In genomic region chr4:186840222-186840701, GRCh38 we compare ENCODE assay signal across 12 cellular contexts.
A peak's percentile ranks its signal among the peaks of the same experiment; 100 is the strongest.
DNase-seq lines count a peak whose midpoint lies in the region; ATAC-seq and TF ChIP-seq lines count a peak whose summit lies in the region.
"Had no signal": no experiment of that assay in that cellular context is flagged by ENCODE, and none has a peak within 500 bp of the region (broad histone marks: within the 10 kb centered on the region; RNA-seq: fewer than 3 reads in every experiment).

No MANE protein-coding gene starts in this region.

- no peaks in the 10 kb centered on the region for H3K27me3 ChIP-seq in RWPE2 (ENCODE audit: insufficient read depth, poor library complexity, severe bottlenecking)
- no peaks in the 10 kb centered on the region for H3K27me3 ChIP-seq in gastroesophageal sphincter
- H3K27me3 ChIP-seq in gastrocnemius medialis = no peaks in the 10 kb centered on the region
- H3K27me3 ChIP-seq in H7 (ENCODE audit: control insufficient read depth, insufficient read depth, low read length) = no peaks in the 10 kb centered on the region
- H3K27me3 ChIP-seq: cardiac muscle cell had no signal

- 50 to 54% methylated on average over 3 to 5 of the region's 7 CpGs for WGBS in gastroesophageal sphincter (ENCODE audit: low coverage in 1 of 2), 2 donors

- peaks cover 6% of the 10 kb centered on the region for H3K9me3 ChIP-seq in RWPE2 (ENCODE audit: severe bottlenecking)
- no peaks in the 10 kb centered on the region for H3K9me3 ChIP-seq in gastroesophageal sphincter
- no peaks in the 10 kb centered on the region for H3K9me3 ChIP-seq in gastrocnemius medialis

- no peak overlapping the region for H3K27ac Mint-ChIP-seq in effector memory CD8-positive, alpha-beta T cell
- H3K27ac Mint-ChIP-seq: naive thymus-derived CD8-positive, alpha-beta T cell had no signal

- H3K4me1 ChIP-seq in RWPE2 (ENCODE audit: insufficient read depth, poor library complexity, severe bottlenecking) (peaks cover 28% of the 10 kb centered on the region), gastroesophageal sphincter (peaks cover 7 to 34% (median 8%) of the 10 kb centered on the region in 3 donors), gastrocnemius medialis (peaks cover 0 to 3% of the 10 kb centered on the region in 2 donors)

- TF ChIP-seq CTCF in RWPE2 (IDR thresholded peaks at IDR 0.05; ENCODE audit: poor library complexity, severe bottlenecking) (no peak), gastroesophageal sphincter (IDR thresholded peaks at IDR 0.05) (no peak), gastrocnemius medialis (IDR thresholded peaks at IDR 0.05 in 4 of 5, conservative IDR thresholded peaks at IDR 0.05 in 1 of 5) (no peak)

- no peaks in the 10 kb centered on the region for H3K36me3 Mint-ChIP-seq in effector memory CD8-positive, alpha-beta T cell (ENCODE audit: insufficient read depth)
- H3K36me3 Mint-ChIP-seq: CD4-positive, alpha-beta memory T cell had no signal

- peaks cover 5 to 12% of the 10 kb centered on the region in 2 donors for H3K9me3 Mint-ChIP-seq in effector memory CD8-positive, alpha-beta T cell

- in situ Hi-C loops in gastrocnemius medialis (cut with MboI; ENCODE audit: low sequenced_read_pairs in 4 of 4) = no loop called here

- H3K4me3 ChIP-seq in RWPE2 (ENCODE audit: severe bottlenecking) (no peak overlapping the region), gastroesophageal sphincter (peak overlapping the region; percentile 25 to 38), gastrocnemius medialis (peak overlapping the region; percentile 24 to 48 (median 38)), H7 (ENCODE audit: insufficient read depth, low read depth, low read length) (no peak overlapping the region)
- H3K4me3 ChIP-seq: cardiac muscle cell had no signal

- intact Hi-C loops in gastrocnemius medialis (cut with DNase I; ENCODE audit: low total_unique reads) = loop anchor here (10.0 kb wide), 2 partner anchors 65 to 115 kb away; partner anchors contain the start of gene FAT1

- H3K27ac ChIP-seq in RWPE2 (ENCODE audit: poor library complexity, severe bottlenecking) = peak overlapping the region; percentile 84
- peak overlapping the region; percentile 46 to 82 (median 74) for H3K27ac ChIP-seq in gastroesophageal sphincter
- H3K27ac ChIP-seq in gastrocnemius medialis = peak overlapping the region; percentile 66 to 76 (median 68)
- H3K27ac ChIP-seq: cardiac muscle cell had no signal

- ATAC-seq in RWPE2 (ENCODE audit: low read depth) (no peak), gastroesophageal sphincter (peak; percentile 84), gastrocnemius medialis (peak; percentile 77 to 78), HG02678 (IDR thresholded peaks at IDR 0.05; ENCODE audit: unreplicated experiment) (no peak)
- no peak for ATAC-seq in effector memory CD8-positive, alpha-beta T cell (replicated peaks)
- ATAC-seq: activated T-cell treated with anti-CD3 and anti-CD28 coated beads, Interleukin-2, amount 50 U/mL, for 4 hours; naive thymus-derived CD8-positive, alpha-beta T cell had no signal

- TF ChIP-seq POLR2A in gastroesophageal sphincter (IDR thresholded peaks at IDR 0.05) (no peak), gastrocnemius medialis (IDR thresholded peaks at IDR 0.05) (peak; percentile 29 to 53)

- H3K4me1 Mint-ChIP-seq in effector memory CD8-positive, alpha-beta T cell (ENCODE audit: low read depth in 2 of 2) = no peaks in the 10 kb centered on the region
- H3K4me1 Mint-ChIP-seq: CD4-positive, alpha-beta memory T cell had no signal

- TF ChIP-seq EP300 in gastroesophageal sphincter (IDR thresholded peaks at IDR 0.05) = no peak

- no peaks in the 10 kb centered on the region for H3K36me3 ChIP-seq in RWPE2 (ENCODE audit: low read depth)
- no peaks in the 10 kb centered on the region for H3K36me3 ChIP-seq in gastroesophageal sphincter
- no peaks in the 10 kb centered on the region for H3K36me3 ChIP-seq in gastrocnemius medialis
- no peaks in the 10 kb centered on the region for H3K36me3 ChIP-seq in H7 (replicated peaks; ENCODE audit: control insufficient read depth, insufficient read depth, low read length)
- H3K36me3 ChIP-seq: cardiac muscle cell had no signal

- H3K4me3 Mint-ChIP-seq in effector memory CD8-positive, alpha-beta T cell = no peak overlapping the region
- H3K4me3 Mint-ChIP-seq: activated T-cell treated with anti-CD3 and anti-CD28 coated beads, Interleukin-2, amount 50 U/mL, for 4 hours; CD4-positive, alpha-beta memory T cell; naive thymus-derived CD8-positive, alpha-beta T cell had no signal

- peak; percentile 50 for DNase-seq in COLO829 (ENCODE audit: low spot score)
- no peak for DNase-seq in RWPE2 (ENCODE audit: low spot score)
- DNase-seq in gastrocnemius medialis = peak; percentile 57 to 58
- DNase-seq in effector memory CD8-positive, alpha-beta T cell = no peak
- DNase-seq in AML-193 (lab: John Stamatoyannopoulos, UW) = no peak
- no peak for DNase-seq in H7
- DNase-seq: activated T-cell treated with anti-CD3 and anti-CD28 coated beads, Interleukin-2, amount 50 U/mL, for 4 hours; CD4-positive, alpha-beta memory T cell; naive thymus-derived CD8-positive, alpha-beta T cell had no signal

- H3K27me3 Mint-ChIP-seq in effector memory CD8-positive, alpha-beta T cell = no peaks in the 10 kb centered on the region
- H3K27me3 Mint-ChIP-seq: CD4-positive, alpha-beta memory T cell; naive thymus-derived CD8-positive, alpha-beta T cell had no signal

Comparison
In these comparisons a context has a peak if more than half of its experiments do, and no peak if none do; other contexts are left out.
1. DNase-seq: peak in COLO829 (single experiment) and gastrocnemius medialis (2 of 2); none in RWPE2 (single experiment), effector memory CD8-positive, alpha-beta T cell (0 of 3), AML-193 (0 of 2) and H7 (single experiment).
2. ATAC-seq: peak in gastroesophageal sphincter (single experiment) and gastrocnemius medialis (2 of 2); none in RWPE2 (single experiment), effector memory CD8-positive, alpha-beta T cell (single experiment) and HG02678 (single experiment).
3. H3K4me3 ChIP-seq: peak in gastroesophageal sphincter (2 of 2) and gastrocnemius medialis (4 of 4); none in RWPE2 (single experiment) and H7 (single experiment).
4. POLR2A ChIP-seq: peak in gastrocnemius medialis (2 of 2); none in gastroesophageal sphincter (0 of 2).
5. Peak in every context shown above with its lines, with median percentiles within 50 percentile points of each other: H3K27ac ChIP-seq.